Comparison of ENCODE assay signal across 25 cellular contexts in genomic region chr1:6416906-6417305, GRCh38. TPM values are rescaled to one million over a fixed set of nuclear protein-coding genes. Genes with fewer than 3 reads are reported as not detected.
DNase-seq lines count a peak whose midpoint lies in the region; ATAC-seq, FAIRE-seq and TF ChIP-seq lines count a peak whose summit lies in the region.
"Had no signal": no experiment of that assay in that cellular context is flagged by ENCODE, and none has a peak within 500 bp of the region (broad histone marks: within the 10 kb centered on the region; RNA-seq: fewer than 3 reads in every experiment).

No MANE protein-coding gene starts in this region.

- H3K14ac ChIP-seq in neuronal stem cell (ENCODE audit: low read length), result no peak overlapping the region

- H3K36me3 ChIP-seq in bronchial epithelial cell (ENCODE audit: control insufficient read depth, insufficient read depth, low read length) (peaks cover 6% of the 10 kb centered on the region), neuronal stem cell (replicated peaks in 1 of 2; ENCODE audit: control insufficient read depth in 2 of 2, insufficient read depth in 2 of 2, low read length in 2 of 2) (no peaks in the 10 kb centered on the region)

- H3K4me1 ChIP-seq in foreskin keratinocyte (peaks cover 13% of the 10 kb centered on the region), neuronal stem cell (ENCODE audit: control insufficient read depth in 2 of 2, insufficient read depth in 1 of 2, low read depth in 1 of 2, low read length in 2 of 2) (peaks cover 6 to 11% of the 10 kb centered on the region in 2 donors)

- H4K8ac ChIP-seq in neuronal stem cell (ENCODE audit: low read depth, low read length), result no peak overlapping the region

- no CpG with 5 or more reads among the region's 5 CpGs for WGBS in neuronal stem cell (ENCODE audit: extremely low coverage in 2 of 2, insufficient read length in 2 of 2, insufficient replicate concordance in 1 of 2), 2 donors

- no peak overlapping the region for H3K4me3 Mint-ChIP-seq in type B pancreatic cell
- H3K4me3 Mint-ChIP-seq: CD4-positive, alpha-beta memory T cell; H9 had no signal

- H3K4me2 ChIP-seq in neuronal stem cell (ENCODE audit: insufficient read depth, low read length, poor library complexity, severe bottlenecking), result no peak overlapping the region

- peak overlapping the region; percentile 49 for H3K23ac ChIP-seq in neuronal stem cell (ENCODE audit: low read depth, low read length, poor library complexity)

- H3K18ac ChIP-seq in neuronal stem cell (ENCODE audit: low read length), result peak overlapping the region; percentile 36

- H3K79me1 ChIP-seq in neuronal stem cell (ENCODE audit: low read depth, low read length), result no peaks in the 10 kb centered on the region

- H2AK5ac ChIP-seq in neuronal stem cell (ENCODE audit: low read depth, low read length), result peak overlapping the region; percentile 8

- DNase-seq in bronchial epithelial cell (ENCODE audit: low read depth) (no peak), foreskin keratinocyte (no peak), neuronal stem cell (ENCODE audit: low spot score) (no peak), type B pancreatic cell (ENCODE audit: extremely low spot score, unreplicated experiment) (no peak), NCI-H1048 (lab: John Stamatoyannopoulos, UW) (no peak), NCI-H2196 treated with DMSO at 0.1 percent for 48 hours (lab: John Stamatoyannopoulos, UW; ENCODE audit: unreplicated experiment) (no peak)
- DNase-seq: C1 segment of cervical spinal cord; Calu3; CD4-positive, alpha-beta memory T cell; COR-L47; DMS53; DMS79 treated with DMSO at 0.1 percent for 48 hours; GF-D8; GM23248; H9 had no signal

- H3K9ac ChIP-seq in neuronal stem cell (ENCODE audit: low read depth, low read length, poor library complexity), result no peak overlapping the region
- H3K9ac ChIP-seq: GM23248 had no signal

- TF ChIP-seq CTCF in bronchial epithelial cell (IDR thresholded peaks at IDR 0.05; ENCODE audit: insufficient read depth, low read length, severe bottlenecking), result no peak
- TF ChIP-seq CTCF in foreskin keratinocyte (conservative IDR thresholded peaks at IDR 0.05), result no peak
- TF ChIP-seq CTCF in type B pancreatic cell (conservative IDR thresholded peaks at IDR 0.05), result no peak

- peak overlapping the region; percentile 22 for H2BK5ac ChIP-seq in neuronal stem cell (ENCODE audit: low read length)

- H3K4me3 ChIP-seq in bronchial epithelial cell (ENCODE audit: low read depth, low read length) (no peak overlapping the region), neuronal stem cell (ENCODE audit: low read length in 2 of 2) (peak overlapping the region in 1 of 2 donors; percentile 11)
- H3K4me3 ChIP-seq: GM23248 had no signal

- H3K9me3 ChIP-seq in neuronal stem cell (replicated peaks in 1 of 2; ENCODE audit: control insufficient read depth in 2 of 2, insufficient read depth in 1 of 2, low read depth in 1 of 2, low read length in 2 of 2), result peaks cover 0 to 2% of the 10 kb centered on the region in 2 donors

- no peak overlapping the region for H2BK120ac ChIP-seq in neuronal stem cell (ENCODE audit: low read depth, low read length)

- H2BK12ac ChIP-seq in neuronal stem cell (ENCODE audit: low read length), result no peak overlapping the region

- H2AFZ ChIP-seq in neuronal stem cell (ENCODE audit: low read length), result no peak overlapping the region
- H2AFZ ChIP-seq: GM23248 had no signal

- no peak for ATAC-seq in foreskin keratinocyte
- ATAC-seq in GM18907 (IDR thresholded peaks at IDR 0.05; ENCODE audit: unreplicated experiment), result no peak
- ATAC-seq in GM21423 (IDR thresholded peaks at IDR 0.05; ENCODE audit: unreplicated experiment), result no peak
- ATAC-seq: HCT116 had no signal

- peak overlapping the region; percentile 99 for H3K27ac Mint-ChIP-seq in type B pancreatic cell
- H3K27ac Mint-ChIP-seq: CD4-positive, alpha-beta memory T cell; H9 had no signal

- peaks cover 76% of the 10 kb centered on the region for H3K27me3 Mint-ChIP-seq in type B pancreatic cell

- H2BK15ac ChIP-seq in neuronal stem cell (ENCODE audit: low read length), result peak overlapping the region; percentile 38

- no peak overlapping the region for H4K91ac ChIP-seq in neuronal stem cell (ENCODE audit: low read depth, low read length, poor library complexity)

- no peaks in the 10 kb centered on the region for H3K36me3 Mint-ChIP-seq in type B pancreatic cell
- H3K36me3 Mint-ChIP-seq: CD4-positive, alpha-beta memory T cell had no signal

- H3K27me3 ChIP-seq in bronchial epithelial cell (ENCODE audit: control insufficient read depth, insufficient read depth, low read length) (no peaks in the 10 kb centered on the region), foreskin keratinocyte (peaks cover 19% of the 10 kb centered on the region), neuronal stem cell (ENCODE audit: control insufficient read depth in 3 of 3, insufficient read depth in 3 of 3, low read depth in 1 of 3, low read length in 3 of 3) (peaks cover 30 to 74% (median 73%) of the 10 kb centered on the region in 3 experiments)

- H3K27ac ChIP-seq in foreskin keratinocyte, result peak overlapping the region; percentile 19
- H3K27ac ChIP-seq in neuronal stem cell (replicated peaks; ENCODE audit: low read length), result no peak overlapping the region
- H3K27ac ChIP-seq: GM23248 had no signal

- no peak overlapping the region for H3K4ac ChIP-seq in neuronal stem cell (ENCODE audit: low read length)

- H3K4me1 Mint-ChIP-seq in type B pancreatic cell (ENCODE audit: unreplicated experiment), result peaks cover 13% of the 10 kb centered on the region

- FAIRE-seq in bronchial epithelial cell (lab: Jason Lieb, UNC), result peak; percentile 81
- FAIRE-seq: GM12891, GM18507 had no signal

- no peaks in the 10 kb centered on the region for H3K9me3 Mint-ChIP-seq in type B pancreatic cell
- H3K9me3 Mint-ChIP-seq: CD4-positive, alpha-beta memory T cell; H9 had no signal

RNA-seq across cellular contexts. Expression of gene HES2, which starts 2.8 kb away (rescaled TPM):
- total RNA-seq in bronchial epithelial cell (98.1 and 116 TPM in 2 replicates), foreskin keratinocyte (33.0 and 40.3 TPM in 2 replicates), type B pancreatic cell (ENCODE audit: low replicate concordance) (5.9 and 22.1 TPM in 2 replicates)
- polyA plus RNA-seq in foreskin keratinocyte, result 27.0 and 33.7 TPM in 2 replicates
- 0.26 TPM for polyA plus RNA-seq in neuronal stem cell (2013, experiment 1 of 2)
- polyA plus RNA-seq in neuronal stem cell (2013, experiment 2 of 2), result 0.22 TPM
- total RNA-seq: A673; Calu3; CD4-positive, alpha-beta memory T cell; Daoy; GM23248; H4 had no signal
- polyA plus RNA-seq: BJ; CD4-positive, alpha-beta memory T cell; GM23248 had no signal

RNA-seq across cellular contexts. Expression of gene ESPN, which starts 7.7 kb away (rescaled TPM):
- 4.5 and 8.4 TPM in 2 replicates for total RNA-seq in bronchial epithelial cell
- 1.5 and 2.1 TPM in 2 replicates for total RNA-seq in foreskin keratinocyte
- polyA plus RNA-seq in foreskin keratinocyte, result 2.5 and 2.8 TPM in 2 replicates
- polyA plus RNA-seq in neuronal stem cell (2013, experiment 1 of 2), result 3.5 TPM
- polyA plus RNA-seq in neuronal stem cell (2013, experiment 2 of 2), result 3.6 TPM
- total RNA-seq in type B pancreatic cell (ENCODE audit: low replicate concordance), result 13.8 and 15.6 TPM in 2 replicates
- total RNA-seq: A172, A673, Daoy, GM23248, H4 had no signal
- polyA plus RNA-seq: BJ, GM23248 had no signal

RNA-seq across cellular contexts. Expression of gene ACOT7, which starts 23.3 kb away (rescaled TPM):
- total RNA-seq in bronchial epithelial cell (88.1 and 89.8 TPM in 2 replicates), foreskin keratinocyte (138 and 139 TPM in 2 replicates), type B pancreatic cell (ENCODE audit: low replicate concordance) (31.8 and 40.0 TPM in 2 replicates)
- 239 and 257 TPM in 2 replicates for polyA plus RNA-seq in foreskin keratinocyte
- 83.2 TPM for polyA plus RNA-seq in neuronal stem cell (2013, experiment 1 of 2)
- 81.2 TPM for polyA plus RNA-seq in neuronal stem cell (2013, experiment 2 of 2)

RNA-seq across cellular contexts. Expression of gene TNFRSF25, which starts 49.1 kb away (rescaled TPM):
- total RNA-seq in bronchial epithelial cell (20.5 and 30.3 TPM in 2 replicates), foreskin keratinocyte (19.8 and 34.3 TPM in 2 replicates), type B pancreatic cell (ENCODE audit: low replicate concordance) (27.0 and 29.4 TPM in 2 replicates)
- 25.1 and 40.1 TPM in 2 replicates for polyA plus RNA-seq in foreskin keratinocyte
- polyA plus RNA-seq in neuronal stem cell (2013, experiment 1 of 2), result 14.5 TPM
- 14.1 TPM for polyA plus RNA-seq in neuronal stem cell (2013, experiment 2 of 2)
